ENCODE assay signal across 10 cellular contexts in the genomic region with DNA sequence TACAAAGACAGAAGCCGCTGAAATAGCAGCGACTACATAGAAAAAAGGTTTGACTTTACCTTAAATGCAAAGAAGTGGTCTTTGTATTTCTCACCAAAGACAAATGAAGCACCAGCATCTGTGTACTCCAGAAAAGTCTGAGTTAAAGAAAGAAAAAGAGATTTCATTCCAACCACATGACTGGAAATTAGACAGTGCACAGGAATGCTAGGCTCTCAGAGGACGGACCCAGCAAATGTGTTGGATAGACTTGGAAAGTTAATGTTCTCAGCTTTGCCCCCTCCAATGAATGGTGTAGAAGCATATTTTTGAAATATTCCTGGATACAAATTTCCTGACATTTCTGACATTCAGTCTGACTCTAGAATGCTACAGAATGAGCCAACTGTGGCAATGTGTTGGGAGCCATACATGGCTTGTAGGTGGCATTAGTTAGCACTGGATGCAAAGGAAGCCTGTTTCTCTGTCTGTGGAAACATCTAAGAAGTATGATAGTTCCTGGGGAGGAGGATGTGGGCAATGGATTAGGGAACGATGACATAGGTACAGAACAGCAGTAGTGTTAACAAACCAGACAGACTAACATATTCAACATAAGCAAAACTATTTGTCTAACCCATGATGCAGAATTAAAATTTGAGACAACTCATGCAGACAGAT. TPM values are rescaled to one million over a fixed set of nuclear protein-coding genes. Genes with fewer than 3 reads are reported as not detected.
DNase-seq lines count a peak whose midpoint lies in the region; ATAC-seq and TF ChIP-seq lines count a peak whose summit lies in the region.
"Had no signal": no experiment of that assay in that cellular context is flagged by ENCODE, and none has a peak within 500 bp of the region (broad histone marks: within the 10 kb centered on the region; RNA-seq: fewer than 3 reads in every experiment).

No MANE protein-coding gene starts in this region.

- H3K4me1 Mint-ChIP-seq in CD8-positive, alpha-beta T cell (ENCODE audit: low read depth): peaks cover 37% of the 10 kb centered on the region
- H3K4me1 Mint-ChIP-seq: nephron had no signal

- no peak overlapping the region for H3K4me3 ChIP-seq in CD8-positive, alpha-beta T cell (ENCODE audit: low read depth, low read length)
- H3K4me3 ChIP-seq: dorsolateral prefrontal cortex had no signal

- H3K27ac Mint-ChIP-seq in CD8-positive, alpha-beta T cell: peak overlapping the region; percentile 37
- H3K27ac Mint-ChIP-seq: nephron had no signal

- no peaks in the 10 kb centered on the region for H3K27me3 ChIP-seq in CD8-positive, alpha-beta T cell (ENCODE audit: insufficient read depth, low read length)
- H3K27me3 ChIP-seq: dorsolateral prefrontal cortex had no signal

- ATAC-seq in CD8-positive, alpha-beta T cell: no peak
- no peak for ATAC-seq in GM19467 (IDR thresholded peaks at IDR 0.05; ENCODE audit: unreplicated experiment)
- ATAC-seq: right cardiac atrium had no signal

- no peak overlapping the region for H3K4me3 Mint-ChIP-seq in CD8-positive, alpha-beta T cell
- H3K4me3 Mint-ChIP-seq: nephron had no signal

- H3K36me3 ChIP-seq in CD8-positive, alpha-beta T cell (ENCODE audit: insufficient read depth, low read length): no peaks in the 10 kb centered on the region

- POLR2A ChIA-PET in CD8-positive, alpha-beta T cell (lab: Charles Lee): interaction anchor here (0.6 kb wide), 1 partner anchor 673 kb away, joined by 3 read pairs; no protein-coding TSS in a partner anchor

- no peaks in the 10 kb centered on the region for H3K27me3 Mint-ChIP-seq in CD8-positive, alpha-beta T cell (ENCODE audit: low read depth)

- peaks cover 43% of the 10 kb centered on the region for H3K4me1 ChIP-seq in CD8-positive, alpha-beta T cell (ENCODE audit: insufficient read depth, low read length)

- H3K9me3 Mint-ChIP-seq in CD8-positive, alpha-beta T cell: no peaks in the 10 kb centered on the region
- H3K9me3 Mint-ChIP-seq: nephron had no signal

- no peak overlapping the region for H3K27ac ChIP-seq in CD8-positive, alpha-beta T cell (ENCODE audit: low read depth, low read length)
- H3K27ac ChIP-seq: dorsolateral prefrontal cortex had no signal

- no peak for TF ChIP-seq CTCF in CD8-positive, alpha-beta T cell (IDR thresholded peaks at IDR 0.05)

- DNase-seq in CD8-positive, alpha-beta T cell: no peak
- DNase-seq in HS-27A (ENCODE audit: low read depth) (peak; percentile 52), amniotic stem cell (lab: John Stamatoyannopoulos, UW) (peak; percentile 54), kidney glomerular epithelial cell (lab: John Stamatoyannopoulos, UW) (peak; percentile 71), MV-4-11 (lab: John Stamatoyannopoulos, UW) (no peak), NCI-H1436 (lab: John Stamatoyannopoulos, UW) (no peak)
- DNase-seq: dorsolateral prefrontal cortex, right cardiac atrium had no signal

- CTCF ChIA-PET in CD8-positive, alpha-beta T cell (lab: Charles Lee): interaction anchor here (1.0 kb wide), 1 partner anchor 18 kb away, joined by 3 read pairs; no protein-coding TSS in a partner anchor

- H3K9me3 ChIP-seq in CD8-positive, alpha-beta T cell (ENCODE audit: low read length): no peaks in the 10 kb centered on the region

- intact Hi-C loops in CD8-positive, alpha-beta T cell (cut with DNase I, micrococcal nuclease): no loop called here

- no peaks in the 10 kb centered on the region for H3K36me3 Mint-ChIP-seq in CD8-positive, alpha-beta T cell

RNA-seq across cellular contexts. Expression of a gene that starts 43.3 kb away (rescaled TPM):
- not detected for total RNA-seq in CD8-positive, alpha-beta T cell

Comparison
In these comparisons a context has a peak if more than half of its experiments do, and no peak if none do; other contexts are left out.
1. DNase-seq: peak in HS-27A (single experiment), amniotic stem cell (single experiment) and kidney glomerular epithelial cell (single experiment); none in CD8-positive, alpha-beta T cell (0 of 7), MV-4-11 (single experiment) and NCI-H1436 (single experiment).